In the genomic region with DNA sequence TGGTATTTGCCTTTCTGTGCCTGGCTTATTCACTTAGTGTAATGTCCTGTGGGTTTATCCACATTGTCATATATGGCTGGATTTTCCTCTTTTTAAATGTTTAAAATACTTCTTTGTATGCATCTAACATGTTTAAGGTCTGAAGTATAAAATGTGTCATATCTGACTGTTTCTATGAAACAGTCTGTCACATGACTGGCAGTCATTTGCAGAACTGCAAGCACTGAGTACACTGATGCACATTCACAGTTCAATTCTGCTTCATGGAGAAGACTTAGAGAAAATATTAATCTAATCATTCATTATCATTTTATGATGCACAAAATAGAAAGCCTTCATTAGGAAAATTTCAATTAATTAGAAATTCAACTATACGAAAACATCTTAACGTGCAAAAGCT, we compare ENCODE assay signal across 18 cellular contexts.
DNase-seq lines count a peak whose midpoint lies in the region; ATAC-seq, FAIRE-seq and TF ChIP-seq lines count a peak whose summit lies in the region.
"Had no signal": no experiment of that assay in that cellular context is flagged by ENCODE, and none has a peak within 500 bp of the region (broad histone marks: within the 10 kb centered on the region; RNA-seq: fewer than 3 reads in every experiment).

No MANE protein-coding gene starts in this region.

- H3K4me1 ChIP-seq in K562 (replicated peaks in 1 of 2; ENCODE audit: control insufficient read depth in 2 of 2, insufficient read depth in 2 of 2, low read length in 2 of 2) (no peaks in the 10 kb centered on the region), tibial nerve (peaks cover 0 to 6% (median 0%) of the 10 kb centered on the region in 4 donors)
- H3K4me1 ChIP-seq: HAP-1 had no signal

- peaks cover 0 to 7% of the 10 kb centered on the region in 2 experiments; a peak in 1 of 5 replicates for H3K27me3 ChIP-seq in K562 (ENCODE audit: control insufficient read depth in 2 of 2, insufficient read depth in 2 of 2, low read length in 2 of 2)
- H3K27me3 ChIP-seq in tibial nerve = no peaks in the 10 kb centered on the region

- H3K27me3 Mint-ChIP-seq in activated naive CD8-positive, alpha-beta T cell = peaks cover 4% of the 10 kb centered on the region
- peaks cover 10% of the 10 kb centered on the region for H3K27me3 Mint-ChIP-seq in activated naive CD8-positive, alpha-beta T cell treated with anti-CD3 and anti-CD28 coated beads for 36 hours

- H3K79me2 ChIP-seq in K562 (ENCODE audit: control insufficient read depth, insufficient read depth, low read length) = no peaks in the 10 kb centered on the region

- TF ChIP-seq POLR2A in K562 (conservative IDR thresholded peaks at IDR 0.05) (no peak), tibial nerve (IDR thresholded peaks at IDR 0.05) (no peak)

- BruUV-seq in K562 (replicated peaks; lab: Mats Ljungman, UMichigan) = no TSS peak

- peaks cover 3% of the 10 kb centered on the region for H3K4me1 Mint-ChIP-seq in activated naive CD8-positive, alpha-beta T cell (ENCODE audit: low read depth)
- H3K4me1 Mint-ChIP-seq in activated naive CD8-positive, alpha-beta T cell treated with anti-CD3 and anti-CD28 coated beads for 36 hours = peaks cover 6% of the 10 kb centered on the region
- peaks cover 13% of the 10 kb centered on the region for H3K4me1 Mint-ChIP-seq in stimulated activated effector memory CD8-positive, alpha-beta T cell treated with anti-CD3 and anti-CD28 coated beads, Interleukin-12 subunit alpha, Interleukin-12 subunit beta, amount 100 ng/mL, for 72 hours

- CTCF ChIA-PET in K562 (lab: Yijun Ruan, JAX; ENCODE audit: low intra/inter-chr PET ratio) = no interaction called here

- H3K36me3 ChIP-seq in K562 (ENCODE audit: control insufficient read depth, insufficient read depth, low read length) = no peaks in the 10 kb centered on the region
- no peaks in the 10 kb centered on the region for H3K36me3 ChIP-seq in tibial nerve
- H3K36me3 ChIP-seq: HAP-1 had no signal

- TF ChIP-seq EP300 in K562 (IDR thresholded peaks at IDR 0.05; ENCODE audit: low read length) = no peak
- TF ChIP-seq EP300 in tibial nerve (IDR thresholded peaks at IDR 0.05) = no peak

- no peak overlapping the region for H2AFZ ChIP-seq in K562 (ENCODE audit: low read depth, low read length)

- H3K9me3 ChIP-seq in K562 (replicated peaks; ENCODE audit: control insufficient read depth, insufficient read depth, low read depth, low read length) (no peaks in the 10 kb centered on the region), tibial nerve (no peaks in the 10 kb centered on the region)
- H3K9me3 ChIP-seq: Caco-2, HAP-1 had no signal

- POLR2A ChIA-PET in K562 (lab: Yijun Ruan, JAX) = no interaction called here

- intact Hi-C loops in K562 (cut with micrococcal nuclease) = no loop called here

- in situ Hi-C loops in K562 (cut with MboI) = no loop called here

- no peak for FAIRE-seq in K562 (lab: Jason Lieb, UNC)
- FAIRE-seq: G401.6, GM12892, H54 had no signal

- H3K9me3 Mint-ChIP-seq in activated naive CD8-positive, alpha-beta T cell (ENCODE audit: low read depth) = no peaks in the 10 kb centered on the region
- no peaks in the 10 kb centered on the region for H3K9me3 Mint-ChIP-seq in activated naive CD8-positive, alpha-beta T cell treated with anti-CD3 and anti-CD28 coated beads for 36 hours
- H3K9me3 Mint-ChIP-seq in stimulated activated effector memory CD8-positive, alpha-beta T cell treated with anti-CD3 and anti-CD28 coated beads, Interleukin-12 subunit alpha, Interleukin-12 subunit beta, amount 100 ng/mL, for 72 hours = no peaks in the 10 kb centered on the region
- H3K9me3 Mint-ChIP-seq: CD8-positive, alpha-beta T cell; HFFc6 had no signal

- H4K20me1 ChIP-seq in K562 (replicated peaks; ENCODE audit: control insufficient read depth, insufficient read depth, low read length) = no peaks in the 10 kb centered on the region

- ATAC-seq in K562 = no peak
- ATAC-seq in stimulated activated effector memory CD8-positive, alpha-beta T cell treated with anti-CD3 and anti-CD28 coated beads, Interleukin-12 subunit alpha, Interleukin-12 subunit beta, amount 100 ng/mL, for 72 hours = peak; percentile 55
- ATAC-seq: CD8-positive, alpha-beta T cell had no signal

- H3K27ac Mint-ChIP-seq in activated naive CD8-positive, alpha-beta T cell = peak overlapping the region; percentile 22
- H3K27ac Mint-ChIP-seq in activated naive CD8-positive, alpha-beta T cell treated with anti-CD3 and anti-CD28 coated beads for 36 hours = no peak overlapping the region
- H3K27ac Mint-ChIP-seq in stimulated activated effector memory CD8-positive, alpha-beta T cell treated with anti-CD3 and anti-CD28 coated beads, Interleukin-12 subunit alpha, Interleukin-12 subunit beta, amount 100 ng/mL, for 72 hours = peak overlapping the region; percentile 72
- H3K27ac Mint-ChIP-seq: CD4-positive, CD25-positive, alpha-beta regulatory T cell; CD8-positive, alpha-beta T cell; HFFc6 had no signal

- 4% methylated on average over 2 of the region's 2 CpGs for WGBS in K562 (ENCODE audit: insufficient coverage, low coverage, missing lambda C conversion rate)
- WGBS in tibial nerve, 2 donors = 95 to 97% methylated on average over 2 of the region's 2 CpGs

- no peak overlapping the region for H3K9ac ChIP-seq in K562 (ENCODE audit: insufficient read depth in 1 of 2, low read depth in 2 of 2, low read length in 2 of 2)

- no peak overlapping the region for H3K4me3 Mint-ChIP-seq in activated naive CD8-positive, alpha-beta T cell
- no peak overlapping the region for H3K4me3 Mint-ChIP-seq in activated naive CD8-positive, alpha-beta T cell treated with anti-CD3 and anti-CD28 coated beads for 36 hours
- H3K4me3 Mint-ChIP-seq in stimulated activated effector memory CD8-positive, alpha-beta T cell treated with anti-CD3 and anti-CD28 coated beads, Interleukin-12 subunit alpha, Interleukin-12 subunit beta, amount 100 ng/mL, for 72 hours = peak overlapping the region; percentile 56
- H3K4me3 Mint-ChIP-seq: CD4-positive, CD25-positive, alpha-beta regulatory T cell; CD8-positive, alpha-beta T cell; HFFc6 had no signal

- no peak for DNase-seq in activated naive CD8-positive, alpha-beta T cell treated with anti-CD3 and anti-CD28 coated beads for 36 hours
- DNase-seq in K562 (ENCODE audit: extremely low read depth in 1 of 4, low spot score in 3 of 4) = no peak
- no peak for DNase-seq in stimulated activated effector memory CD8-positive, alpha-beta T cell treated with anti-CD3 and anti-CD28 coated beads, Interleukin-12 subunit alpha, Interleukin-12 subunit beta, amount 100 ng/mL, for 72 hours (ENCODE audit: low spot score in 2 of 2)
- DNase-seq in tibial nerve (ENCODE audit: low spot score in 2 of 2) = no peak
- DNase-seq in NCI-H446 treated with DMSO at 0.1 percent for 48 hours (lab: John Stamatoyannopoulos, UW) = no peak
- DNase-seq: C1 segment of cervical spinal cord; Caco-2; CD4-positive, CD25-positive, alpha-beta regulatory T cell; CD8-positive, alpha-beta T cell; DMS153; DND-41; GOT3; HFFc6 had no signal

- H3K9me1 ChIP-seq in K562 (ENCODE audit: control insufficient read depth, insufficient read depth, low read length) = no peaks in the 10 kb centered on the region

- TF ChIP-seq RAD21 in K562 (CRISPR knock-in tag; conservative IDR thresholded peaks at IDR 0.05 in 1 of 2, IDR thresholded peaks at IDR 0.05 in 1 of 2) = no peak

- no peak overlapping the region for H3K4me3 ChIP-seq in K562
- H3K4me3 ChIP-seq in tibial nerve = no peak overlapping the region
- H3K4me3 ChIP-seq: HAP-1 had no signal

- H3K27ac ChIP-seq in K562 (ENCODE audit: extremely low read depth, low read depth, low read length) (no peak overlapping the region), tibial nerve (no peak overlapping the region)

- no peak overlapping the region for H3K4me2 ChIP-seq in K562 (ENCODE audit: insufficient read depth, low read length)

- no peak for TF ChIP-seq CTCF in K562 (IDR thresholded peaks at IDR 0.05 in 2 of 3, conservative IDR thresholded peaks at IDR 0.05 in 1 of 3; ENCODE audit: insufficient read depth in 2 of 3, low read depth in 1 of 3, low read length in 3 of 3)
- TF ChIP-seq CTCF in tibial nerve (IDR thresholded peaks at IDR 0.05) = no peak

- no peaks in the 10 kb centered on the region for H3K36me3 Mint-ChIP-seq in activated naive CD8-positive, alpha-beta T cell
- H3K36me3 Mint-ChIP-seq in activated naive CD8-positive, alpha-beta T cell treated with anti-CD3 and anti-CD28 coated beads for 36 hours = no peaks in the 10 kb centered on the region
- H3K36me3 Mint-ChIP-seq in stimulated activated effector memory CD8-positive, alpha-beta T cell treated with anti-CD3 and anti-CD28 coated beads, Interleukin-12 subunit alpha, Interleukin-12 subunit beta, amount 100 ng/mL, for 72 hours = peaks cover 4% of the 10 kb centered on the region
- H3K36me3 Mint-ChIP-seq: CD8-positive, alpha-beta T cell had no signal

TF ChIP-seq in K562, 482 proteins besides CTCF, POLR2A, EP300 and RAD21:
- TF ChIP-seq ILF3 (IDR thresholded peaks at IDR 0.05; ENCODE audit: borderline replicate concordance) (no peak), FOXA1 (IDR thresholded peaks at IDR 0.05; ENCODE audit: borderline replicate concordance) (no peak), DMBX1 (CRISPR knock-in tag; IDR thresholded peaks at IDR 0.05; ENCODE audit: borderline replicate concordance) (no peak), NFRKB (IDR thresholded peaks at IDR 0.05; ENCODE audit: low read depth) (no peak)
- TF ChIP-seq, protein P1, sequence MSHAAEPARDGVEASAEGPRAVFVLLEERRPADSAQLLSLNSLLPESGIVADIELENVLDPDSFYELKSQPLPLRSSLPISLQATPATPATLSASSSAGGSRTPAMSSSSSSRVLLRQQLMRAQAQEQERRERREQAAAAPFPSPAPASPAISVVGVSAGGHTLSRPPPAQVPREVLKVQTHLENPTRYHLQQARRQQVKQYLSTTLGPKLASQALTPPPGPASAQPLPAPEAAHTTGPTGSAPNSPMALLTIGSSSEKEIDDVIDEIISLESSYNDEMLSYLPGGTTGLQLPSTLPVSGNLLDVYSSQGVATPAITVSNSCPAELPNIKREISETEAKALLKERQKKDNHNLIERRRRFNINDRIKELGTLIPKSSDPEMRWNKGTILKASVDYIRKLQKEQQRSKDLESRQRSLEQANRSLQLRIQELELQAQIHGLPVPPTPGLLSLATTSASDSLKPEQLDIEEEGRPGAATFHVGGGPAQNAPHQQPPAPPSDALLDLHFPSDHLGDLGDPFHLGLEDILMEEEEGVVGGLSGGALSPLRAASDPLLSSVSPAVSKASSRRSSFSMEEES (CRISPR knock-in tag; IDR thresholded peaks at IDR 0.05) = peak; percentile 51
